In the genomic region with DNA sequence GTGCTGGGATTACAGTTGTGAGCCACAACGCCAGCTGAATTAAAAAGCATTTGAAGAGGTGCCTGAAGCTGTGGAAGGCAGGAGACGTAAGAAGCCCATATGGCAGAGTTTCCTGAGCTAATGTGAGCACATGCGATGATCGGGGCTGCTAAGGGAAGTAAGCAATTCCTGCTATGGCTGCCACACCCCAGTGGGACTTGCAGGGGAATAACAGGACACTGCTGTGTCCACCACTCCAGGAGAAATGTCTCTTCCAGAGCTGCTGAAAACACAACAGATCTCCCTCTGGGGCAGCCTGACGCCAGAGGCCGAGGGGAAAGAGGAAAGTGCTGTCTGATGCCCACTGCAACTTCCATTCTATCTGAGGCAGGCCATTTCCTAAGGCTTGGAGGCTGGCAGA, we compare ENCODE assay signal across 1 cellular context.
TF ChIP-seq lines count a peak whose summit lies in the region.

No MANE protein-coding gene starts in this region.

TF ChIP-seq in endothelial cell of umbilical vein, 7 proteins besides CTCF, POLR2A, EP300 and RAD21:
- no peak for TF ChIP-seq EZH2 (IDR thresholded peaks at IDR 0.05; ENCODE audit: borderline replicate concordance, low read depth, low read length, severe bottlenecking)
- no peak for TF ChIP-seq FOS (IDR thresholded peaks at IDR 0.05; ENCODE audit: borderline replicate concordance, insufficient read depth, low read length)
- no peak for TF ChIP-seq GATA2 (IDR thresholded peaks at IDR 0.05; ENCODE audit: insufficient read depth, insufficient read length, low read depth, low read length)
- TF ChIP-seq, protein P1, sequence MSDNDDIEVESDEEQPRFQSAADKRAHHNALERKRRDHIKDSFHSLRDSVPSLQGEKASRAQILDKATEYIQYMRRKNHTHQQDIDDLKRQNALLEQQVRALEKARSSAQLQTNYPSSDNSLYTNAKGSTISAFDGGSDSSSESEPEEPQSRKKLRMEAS (IDR thresholded peaks at IDR 0.05; ENCODE audit: insufficient read depth, insufficient read length) = no peak
- no peak for TF ChIP-seq POLR2AphosphoS5 (IDR thresholded peaks at IDR 0.05; ENCODE audit: insufficient read depth, low read depth, low read length)
- TF ChIP-seq MYC (IDR thresholded peaks at IDR 0.05; ENCODE audit: low read depth, low read length) = no peak
- no peak for TF ChIP-seq JUN (IDR thresholded peaks at IDR 0.05; ENCODE audit: borderline replicate concordance, insufficient read depth, insufficient read length, low read depth)
